Comparison of ENCODE assay signal across 10 cellular contexts in genomic region chr11:125263268-125263790, GRCh38.
DNase-seq lines count a peak whose midpoint lies in the region; ATAC-seq, FAIRE-seq and TF ChIP-seq lines count a peak whose summit lies in the region.
"Had no signal": no experiment of that assay in that cellular context is flagged by ENCODE, and none has a peak within 500 bp of the region (broad histone marks: within the 10 kb centered on the region; RNA-seq: fewer than 3 reads in every experiment).

No MANE protein-coding gene starts in this region.

- peaks cover 3% of the 10 kb centered on the region for H3K27me3 ChIP-seq in lung (ENCODE audit: control insufficient read depth, insufficient read depth)
- H3K27me3 ChIP-seq in upper lobe of left lung: peaks cover 0 to 7% (median 3%) of the 10 kb centered on the region in 4 donors

- intact Hi-C loops in activated CD4-positive, alpha-beta T cell treated with anti-CD3 and anti-CD28 coated beads, Interleukin-2, amount 10 ng/mL, durations not matched to agents 24 days and 14 days (cut with micrococcal nuclease): no loop called here

- H3K27ac ChIP-seq in lung (ENCODE audit: low read depth in 1 of 2, low read length in 1 of 2) (peak overlapping the region in 1 of 2 donors; percentile 70), upper lobe of left lung (peak overlapping the region; percentile 53 to 75 (median 62))

- H3K4me1 ChIP-seq in lung (ENCODE audit: control insufficient read depth in 2 of 2, insufficient read depth in 2 of 2, low read length in 2 of 2) (peaks cover 0 to 8% of the 10 kb centered on the region in 2 donors), upper lobe of left lung (peaks cover 6 to 23% (median 11%) of the 10 kb centered on the region in 4 donors)

- H3K9me3 Mint-ChIP-seq in activated CD4-positive, alpha-beta T cell treated with anti-CD3 and anti-CD28 coated beads, Interleukin-2, amount 10 ng/mL, durations not matched to agents 24 days and 14 days: no peaks in the 10 kb centered on the region

- no peaks in the 10 kb centered on the region for H3K36me3 Mint-ChIP-seq in activated CD4-positive, alpha-beta T cell treated with anti-CD3 and anti-CD28 coated beads, Interleukin-2, amount 10 ng/mL, durations not matched to agents 24 days and 14 days (ENCODE audit: low read depth)

- H3K4me3 Mint-ChIP-seq in activated CD4-positive, alpha-beta T cell treated with anti-CD3 and anti-CD28 coated beads, Interleukin-2, amount 10 ng/mL, durations not matched to agents 24 days and 14 days: no peak overlapping the region
- H3K4me3 Mint-ChIP-seq: B cell had no signal

- ATAC-seq in lung (ENCODE audit: insufficient read depth, low FRiP score): peak; percentile 74
- peak; percentile 82 to 91 for ATAC-seq in upper lobe of left lung (ENCODE audit: low FRiP score in 2 of 2)
- ATAC-seq in GM21423 (IDR thresholded peaks at IDR 0.05; ENCODE audit: unreplicated experiment): no peak
- no peak for ATAC-seq in HG02571 (IDR thresholded peaks at IDR 0.05; ENCODE audit: unreplicated experiment)

- H3K4me3 ChIP-seq in lung (no peak overlapping the region), upper lobe of left lung (no peak overlapping the region)

- H3K27ac Mint-ChIP-seq in activated CD4-positive, alpha-beta T cell treated with anti-CD3 and anti-CD28 coated beads, Interleukin-2, amount 10 ng/mL, durations not matched to agents 24 days and 14 days: no peak overlapping the region
- H3K27ac Mint-ChIP-seq: B cell had no signal

- 10 to 12% methylated on average over 29 of the region's 29 CpGs for WGBS in lung, 2 donors
- WGBS in upper lobe of left lung, 2 donors: 4 to 8% methylated on average over 17 to 24 of the region's 29 CpGs

- TF ChIP-seq CTCF in lung (IDR thresholded peaks at IDR 0.05; ENCODE audit: control extremely low read depth, extremely low read depth) (no peak), upper lobe of left lung (IDR thresholded peaks at IDR 0.05) (no peak)

- peak in 2 of 4 donors; percentile 48 to 74 for TF ChIP-seq EP300 in upper lobe of left lung (IDR thresholded peaks at IDR 0.05)

- FAIRE-seq in endometrium (lab: Jason Lieb, UNC): peak; percentile 93
- FAIRE-seq: keratinocyte had no signal

- H3K9me3 ChIP-seq in lung (ENCODE audit: control insufficient read depth in 2 of 2, insufficient read depth in 1 of 2, low read length in 1 of 2) (no peaks in the 10 kb centered on the region), upper lobe of left lung (no peaks in the 10 kb centered on the region)

- TF ChIP-seq POLR2A in upper lobe of left lung (IDR thresholded peaks at IDR 0.05): no peak

- DNase-seq in NCI-H146 (lab: John Stamatoyannopoulos, UW) (peak; percentile 6), NCI-H146 treated with DMSO at 0.1 percent for 48 hours (lab: John Stamatoyannopoulos, UW; ENCODE audit: unreplicated experiment) (no peak), lung (ENCODE audit: low spot score) (peak; percentile 68), upper lobe of left lung (peak; percentile 50 to 89)
- DNase-seq in activated CD4-positive, alpha-beta T cell treated with anti-CD3 and anti-CD28 coated beads, Interleukin-2, amount 10 ng/mL, durations not matched to agents 24 days and 14 days: no peak

- no peaks in the 10 kb centered on the region for H3K4me1 Mint-ChIP-seq in activated CD4-positive, alpha-beta T cell treated with anti-CD3 and anti-CD28 coated beads, Interleukin-2, amount 10 ng/mL, durations not matched to agents 24 days and 14 days
- H3K4me1 Mint-ChIP-seq: B cell had no signal

- H3K27me3 Mint-ChIP-seq in activated CD4-positive, alpha-beta T cell treated with anti-CD3 and anti-CD28 coated beads, Interleukin-2, amount 10 ng/mL, durations not matched to agents 24 days and 14 days: peaks cover 25% of the 10 kb centered on the region

- H3K36me3 ChIP-seq in lung (ENCODE audit: control insufficient read depth in 2 of 2, insufficient read depth in 2 of 2, low read length in 2 of 2) (no peaks in the 10 kb centered on the region), upper lobe of left lung (no peaks in the 10 kb centered on the region)

Comparison
In these comparisons a context has a peak if more than half of its experiments do, and no peak if none do; other contexts are left out.
1. DNase-seq: peak in NCI-H146 (single experiment), lung (single experiment) and upper lobe of left lung (2 of 2); none in NCI-H146 treated with DMSO at 0.1 percent for 48 hours (single experiment) and activated CD4-positive, alpha-beta T cell treated with anti-CD3 and anti-CD28 coated beads, Interleukin-2, amount 10 ng/mL, durations not matched to agents 24 days and 14 days (single experiment).
2. ATAC-seq: peak in lung (single experiment) and upper lobe of left lung (2 of 2); none in GM21423 (single experiment) and HG02571 (single experiment).